ENCODE assay signal across 12 cellular contexts in genomic region chr11:117058761-117059233, GRCh38. TPM values are rescaled to one million over a fixed set of nuclear protein-coding genes. Genes with fewer than 3 reads are reported as not detected.
DNase-seq lines count a peak whose midpoint lies in the region; ATAC-seq, FAIRE-seq and TF ChIP-seq lines count a peak whose summit lies in the region.
"Had no signal": no experiment of that assay in that cellular context is flagged by ENCODE, and none has a peak within 500 bp of the region (broad histone marks: within the 10 kb centered on the region; RNA-seq: fewer than 3 reads in every experiment).

No MANE protein-coding gene starts in this region.

- no peak overlapping the region for H2AFZ ChIP-seq in H1 (ENCODE audit: low read length)

- no peak overlapping the region for H4K5ac ChIP-seq in H1 (ENCODE audit: insufficient read length, low read depth, low read length)

- H3K27me3 Mint-ChIP-seq in nephron progenitor cell (ENCODE audit: low read depth, poor library complexity), result no peaks in the 10 kb centered on the region

- H3K23ac ChIP-seq in H1 (ENCODE audit: insufficient read length), result no peak overlapping the region

- H3K4me3 ChIP-seq in DOHH2 (ENCODE audit: low read length) (no peak overlapping the region), H1 (ENCODE audit: extremely low read depth in 1 of 4, insufficient read depth in 2 of 4, low read depth in 3 of 4, low read length in 4 of 4) (no peak overlapping the region)
- H3K4me3 ChIP-seq: HAP-1 had no signal

- H3K9me2 ChIP-seq in DOHH2 (replicated peaks; ENCODE audit: control insufficient read depth, low read length), result no peaks in the 10 kb centered on the region

- ATAC-seq in HG02938 (IDR thresholded peaks at IDR 0.05; ENCODE audit: unreplicated experiment), result no peak

- H3K27ac ChIP-seq in DOHH2 (ENCODE audit: low read depth, low read length) (no peak overlapping the region), H1 (ENCODE audit: low read depth, low read length) (no peak overlapping the region)

- no peaks in the 10 kb centered on the region for H3K23me2 ChIP-seq in H1 (ENCODE audit: low read depth, low read length)

- H3K4me3 Mint-ChIP-seq in nephron progenitor cell, result no peak overlapping the region

- no peak overlapping the region for H3K14ac ChIP-seq in H1 (ENCODE audit: insufficient read length)

- H3K9me3 Mint-ChIP-seq in nephron progenitor cell, result no peaks in the 10 kb centered on the region

- H3K36me3 ChIP-seq in DOHH2 (ENCODE audit: control insufficient read depth, low read length), result no peaks in the 10 kb centered on the region
- no peaks in the 10 kb centered on the region for H3K36me3 ChIP-seq in H1 (ENCODE audit: control insufficient read depth in 2 of 4, insufficient read depth in 4 of 4, low read length in 3 of 4)
- H3K36me3 ChIP-seq: HAP-1 had no signal

- TF ChIP-seq CTCF in DOHH2 (IDR thresholded peaks at IDR 0.05; ENCODE audit: low read depth, low read length, poor library complexity, severe bottlenecking), result no peak
- no peak for TF ChIP-seq CTCF in H1 (IDR thresholded peaks at IDR 0.05; ENCODE audit: control extremely low read depth in 1 of 3, insufficient read depth in 1 of 3, low read depth in 1 of 3, low read length in 3 of 3)
- no peak for TF ChIP-seq CTCF in nephron progenitor cell (IDR thresholded peaks at IDR 0.05)

- no peak overlapping the region for H2AK5ac ChIP-seq in H1 (ENCODE audit: low read depth, low read length)

- H3K4me1 Mint-ChIP-seq in nephron progenitor cell, result peaks cover 29% of the 10 kb centered on the region

- H3F3A ChIP-seq in DOHH2 (ENCODE audit: control insufficient read depth, insufficient read depth), result no peaks in the 10 kb centered on the region

- no peak for FAIRE-seq in H1 (lab: Jason Lieb, UNC)

- DNase-seq in NCI-H446 (lab: John Stamatoyannopoulos, UW), result peak; percentile 8 to 46
- DNase-seq in H1 (ENCODE audit: low read depth in 1 of 2, low spot score in 2 of 2), result no peak
- DNase-seq in nephron progenitor cell, result no peak
- no peak for DNase-seq in stimulated activated CD4-positive, alpha-beta T cell treated with anti-CD3 and anti-CD28 coated beads, Interleukin-4, amount 100 ng/mL, for 1 hour
- no peak for DNase-seq in SIG-M5 treated with dmso at 0.1 percent for 504 hours (lab: John Stamatoyannopoulos, UW; ENCODE audit: unreplicated experiment)
- DNase-seq in stimulated activated CD4-positive, alpha-beta T cell treated with anti-CD3 and anti-CD28 coated beads, Interleukin-4, amount 100 ng/mL, for 24 hours, result no peak
- DNase-seq: activated gamma-delta T cell treated with Interleukin-2 at 50 U/mL for 16 hours; NCI-H1105; stimulated activated CD8-positive, alpha-beta memory T cell treated with anti-CD3 and anti-CD28 coated beads, Interleukin-4, amount 100 ng/mL, for 48 hours had no signal

- no peak for TF ChIP-seq EP300 in H1 (IDR thresholded peaks at IDR 0.05; ENCODE audit: borderline replicate concordance in 1 of 2, low read depth in 2 of 2, low read length in 2 of 2)

- peaks cover 23% of the 10 kb centered on the region for H3K4me1 ChIP-seq in DOHH2 (ENCODE audit: control insufficient read depth, low read length)
- H3K4me1 ChIP-seq in H1 (replicated peaks in 1 of 4; ENCODE audit: control insufficient read depth in 3 of 4, insufficient read depth in 4 of 4, low read length in 3 of 4), result peaks cover 0 to 6% (median 0%) of the 10 kb centered on the region in 4 experiments; a peak in 1 of 7 replicates

- TF ChIP-seq POLR2A in H1 (IDR thresholded peaks at IDR 0.05; ENCODE audit: control extremely low read depth in 1 of 2, low read depth in 2 of 2, low read length in 2 of 2), result no peak

- CTCF ChIA-PET in H1 (lab: Charles Lee; ENCODE audit: partially characterized antibody), result interaction anchor here (0.6 to 1.5 kb wide), 3 partner anchors 47 to 549 kb away, joined by 3 to 4 read pairs (median 3); no protein-coding TSS in a partner anchor

- TF ChIP-seq RAD21 in H1 (IDR thresholded peaks at IDR 0.05 in 1 of 2, conservative IDR thresholded peaks at IDR 0.05 in 1 of 2; ENCODE audit: low read depth in 2 of 2, low read length in 2 of 2), result no peak

- POLR2A ChIA-PET in H1 (lab: Charles Lee; ENCODE audit: partially characterized antibody), result interaction anchor here (0.6 kb wide), 1 partner anchor 69 kb away, joined by 3 read pairs; no protein-coding TSS in a partner anchor

- H2BK15ac ChIP-seq in H1 (ENCODE audit: low read length), result no peak overlapping the region

- peak overlapping the region; percentile 15; the same call in 1 of the 2 replicates for H3K4me2 ChIP-seq in DOHH2 (ENCODE audit: low read length)
- no peak overlapping the region for H3K4me2 ChIP-seq in H1 (ENCODE audit: insufficient read depth in 1 of 2, low read depth in 2 of 2, low read length in 2 of 2)

- no peak overlapping the region for H3K9ac ChIP-seq in H1 (replicated peaks in 1 of 4; ENCODE audit: extremely low read depth in 1 of 4, low read depth in 3 of 4, low read length in 3 of 4)

- H2BK120ac ChIP-seq in H1 (replicated peaks; ENCODE audit: low read depth, low read length), result no peak overlapping the region

- peaks cover 6% of the 10 kb centered on the region; the same call in 1 of the 2 replicates for H3K79me1 ChIP-seq in H1 (ENCODE audit: low read depth, low read length)

- H4K91ac ChIP-seq in H1 (replicated peaks; ENCODE audit: insufficient read length, low read length), result no peak overlapping the region

- H4K20me1 ChIP-seq in DOHH2 (ENCODE audit: control insufficient read depth, insufficient read depth, low read depth, low read length) (no peaks in the 10 kb centered on the region; the same call in 1 of the 2 replicates), H1 (replicated peaks in 1 of 2; ENCODE audit: control insufficient read depth in 1 of 2, insufficient read depth in 2 of 2, low read length in 2 of 2) (peaks cover 3% of the 10 kb centered on the region in 2 experiments)

- no peak overlapping the region for H3K18ac ChIP-seq in H1 (ENCODE audit: extremely low read depth, low read length)

- H3K56ac ChIP-seq in H1 (replicated peaks; ENCODE audit: insufficient read length, low read depth, low read length), result no peak overlapping the region

- H3K27me3 ChIP-seq in DOHH2 (ENCODE audit: control insufficient read depth, low read length) (no peaks in the 10 kb centered on the region), H1 (replicated peaks in 1 of 4; ENCODE audit: control insufficient read depth in 3 of 4, extremely low read depth in 1 of 4, insufficient read depth in 3 of 4, low read length in 3 of 4) (no peaks in the 10 kb centered on the region)

- no peak overlapping the region for H3K4ac ChIP-seq in H1 (replicated peaks; ENCODE audit: insufficient read length, low read depth, low read length)

- H3K79me2 ChIP-seq in DOHH2 (ENCODE audit: control insufficient read depth, low read length) (peaks cover 84% of the 10 kb centered on the region), H1 (ENCODE audit: control insufficient read depth in 1 of 2, insufficient read depth in 2 of 2, low read length in 2 of 2) (peaks cover 0 to 80% of the 10 kb centered on the region in 2 experiments; a peak in 3 of 4 replicates)

- H3K9me3 ChIP-seq in DOHH2 (ENCODE audit: control insufficient read depth, insufficient read depth, low read length) (no peaks in the 10 kb centered on the region), H1 (ENCODE audit: insufficient read depth in 2 of 2, low read depth in 1 of 2, low read length in 1 of 2) (no peaks in the 10 kb centered on the region)
- H3K9me3 ChIP-seq: HAP-1 had no signal

- no peak overlapping the region for H2BK5ac ChIP-seq in H1 (ENCODE audit: low read depth, low read length)

- 72% methylated on average over 4 of the region's 4 CpGs; no CpG with 5 or more reads in 1 of the 2 experiments for WGBS in H1 (ENCODE audit: extremely low coverage in 1 of 2, insufficient coverage in 1 of 2, insufficient read length in 1 of 2, insufficient replicate concordance in 2 of 2, low coverage in 1 of 2, low lambda C conversion rate in 2 of 2, missing lambda C conversion rate in 1 of 2), 2 experiments

- peak overlapping the region; percentile 36 for H3K27ac Mint-ChIP-seq in nephron progenitor cell

- H4K8ac ChIP-seq in H1 (ENCODE audit: extremely low read depth, insufficient read depth, low read length), result no peak overlapping the region

- H3K36me3 Mint-ChIP-seq in nephron progenitor cell (ENCODE audit: low read depth), result peaks cover 9% of the 10 kb centered on the region

- H2BK12ac ChIP-seq in H1 (ENCODE audit: low read depth, low read length), result no peak overlapping the region

- H2BK20ac ChIP-seq in H1 (ENCODE audit: low read length), result no peak overlapping the region

TF ChIP-seq in H1, 55 proteins besides CTCF, POLR2A, EP300 and RAD21:
- TF ChIP-seq YY1 (IDR thresholded peaks at IDR 0.05; ENCODE audit: low read depth, low read length) (no peak), BACH1 (IDR thresholded peaks at IDR 0.05; ENCODE audit: low read length) (no peak), JUND (IDR thresholded peaks at IDR 0.05; ENCODE audit: low read length) (peak; percentile 46; the same call in 1 of the 2 replicates), CREB1 (IDR thresholded peaks at IDR 0.05) (0 out of 2 replicates have a peak, but pooled peaks have one; percentile 28), EZH2 (IDR thresholded peaks at IDR 0.05; ENCODE audit: low read depth, low read length, severe bottlenecking) (no peak), SIRT6 (IDR thresholded peaks at IDR 0.05; ENCODE audit: low read length) (no peak), BCL11A (IDR thresholded peaks at IDR 0.05; ENCODE audit: low read depth in 2 of 2, low read length in 2 of 2) (no peak), RFX5 (IDR thresholded peaks at IDR 0.05; ENCODE audit: borderline replicate concordance, low read depth, low read length) (peak; percentile 88)

RNA-seq across cellular contexts. Expression of gene SIK3, which starts 39.4 kb away (rescaled TPM):
- 32.1 and 32.6 TPM in 2 replicates for total RNA-seq in H1 (2021; fragmentation: NEBNext Ultra II Directional; extraction: Animal tissue kit (Norgen Biotek cat#: 25700))
- polyA plus RNA-seq in H1 (2011; rRNA removed), result 18.3 and 19.9 TPM in 2 replicates
- 12.0 TPM for polyA plus RNA-seq in H1 (2011; cell fraction: cytosol; rRNA removed)
- polyA plus RNA-seq in H1 (2011; cell fraction: nucleus; rRNA removed), result 29.2 TPM
- 15.5 to 19.3 TPM (median 18.7 TPM) in 4 replicates for polyA plus RNA-seq in H1 (2012, experiment 1 of 2)
- polyA plus RNA-seq in H1 (2012, experiment 2 of 2), result 6.3 TPM
- 10.8 TPM for polyA plus RNA-seq in H1 (2013, experiment 1 of 2)
- 10.3 TPM for polyA plus RNA-seq in H1 (2013, experiment 2 of 2)
- polyA minus RNA-seq in H1 (2011; rRNA and poly(A)+ RNA removed), result 20.9 and 24.9 TPM in 2 replicates
- polyA minus RNA-seq in H1 (2011; cell fraction: cytosol; rRNA and poly(A)+ RNA removed), result 19.3 TPM
- 42.0 TPM for polyA minus RNA-seq in H1 (2011; cell fraction: nucleus; rRNA and poly(A)+ RNA removed)

Comparison
In these comparisons a context has a peak if more than half of its experiments do, and no peak if none do; other contexts are left out.
1. DNase-seq: peak in NCI-H446 (2 of 2); none in H1 (0 of 2), nephron progenitor cell (single experiment), stimulated activated CD4-positive, alpha-beta T cell treated with anti-CD3 and anti-CD28 coated beads, Interleukin-4, amount 100 ng/mL, for 1 hour (single experiment), SIG-M5 treated with dmso at 0.1 percent for 504 hours (single experiment) and stimulated activated CD4-positive, alpha-beta T cell treated with anti-CD3 and anti-CD28 coated beads, Interleukin-4, amount 100 ng/mL, for 24 hours (single experiment).